Comparison of ENCODE assay signal across 8 cellular contexts in the genomic region with DNA sequence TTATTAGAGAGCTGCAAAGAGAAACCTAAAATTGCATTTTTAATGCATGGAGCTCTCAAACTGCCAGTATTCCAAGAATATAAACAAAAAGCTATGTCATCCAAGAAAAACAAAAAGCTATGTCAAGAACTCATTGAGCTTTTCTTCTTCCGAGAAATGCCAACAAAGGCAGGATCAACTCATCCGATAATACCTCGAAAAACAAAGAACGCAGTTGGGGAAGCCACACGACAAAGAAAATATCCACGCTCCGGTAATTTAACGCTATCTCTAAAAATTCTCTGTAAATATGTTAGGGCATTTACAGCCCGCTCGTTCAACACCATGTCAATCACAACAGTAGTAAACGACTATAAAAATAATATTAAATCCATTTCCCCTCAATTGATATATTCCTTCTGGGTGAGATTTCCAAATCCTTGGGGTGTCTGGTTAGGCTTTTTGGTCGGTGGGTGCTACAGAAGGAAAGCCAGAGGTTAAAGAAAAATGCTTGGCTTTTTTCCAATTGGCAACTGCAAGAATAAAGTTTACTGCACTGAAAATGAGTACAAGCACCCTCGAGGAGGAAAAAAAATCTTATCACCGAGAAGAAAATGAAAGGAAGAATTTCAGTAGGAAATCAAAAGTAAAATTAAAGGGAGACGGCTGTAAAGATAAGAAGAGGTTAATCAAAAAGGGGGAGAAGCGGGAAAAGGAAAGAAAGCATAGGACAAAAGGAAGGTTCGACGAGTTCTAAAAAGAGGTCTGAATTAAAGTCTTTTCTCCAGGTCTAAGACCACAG. TPM values are rescaled to one million over a fixed set of nuclear protein-coding genes. Genes with fewer than 3 reads are reported as not detected.
A peak's percentile ranks its signal among the peaks of the same experiment; 100 is the strongest.
DNase-seq lines count a peak whose midpoint lies in the region; ATAC-seq, FAIRE-seq and TF ChIP-seq lines count a peak whose summit lies in the region.

No MANE protein-coding gene starts in this region.

- no peaks in the 10 kb centered on the region for H3K9me3 ChIP-seq in T-helper 17 cell (ENCODE audit: control insufficient read depth, low read length, poor library complexity, severe bottlenecking)

- peaks cover 35% of the 10 kb centered on the region for H3K4me1 Mint-ChIP-seq in T-helper 17 cell

- no peak for FAIRE-seq in frontal cortex (lab: Jason Lieb, UNC)

- peak overlapping the region; percentile 100 for H3K27ac Mint-ChIP-seq in T-helper 17 cell

- peaks cover 4% of the 10 kb centered on the region for H3K27me3 Mint-ChIP-seq in T-helper 17 cell

- H3K4me3 Mint-ChIP-seq in T-helper 17 cell, result peak overlapping the region; percentile 98

- peak; percentile 6 for DNase-seq in A172 (ENCODE audit: low spot score)
- DNase-seq in T-helper 17 cell, result no peak
- peak; percentile 45 for DNase-seq in fibroblast of mammary gland (ENCODE audit: low read depth)
- DNase-seq in pons (ENCODE audit: low spot score), result peak; percentile 67
- DNase-seq in frontal cortex (ENCODE audit: low spot score in 2 of 2), result no peak
- no peak for DNase-seq in stimulated activated CD8-positive, alpha-beta memory T cell treated with anti-CD3 and anti-CD28 coated beads, Interleukin-4, amount 100 ng/mL, for 48 hours
- no peak for DNase-seq in cerebellar nuclear complex (lab: John Stamatoyannopoulos, UW)

- no peak for TF ChIP-seq CTCF in fibroblast of mammary gland (conservative IDR thresholded peaks at IDR 0.05; ENCODE audit: control insufficient read depth, insufficient read depth, low read depth, low read length)

- peak; percentile 6 for ATAC-seq in GM19468 (IDR thresholded peaks at IDR 0.05; ENCODE audit: extremely low read depth, unreplicated experiment)
- no peak for ATAC-seq in T-helper 17 cell

- H3K4me3 ChIP-seq in fibroblast of mammary gland (ENCODE audit: control insufficient read depth, low read depth, low read length), result peak overlapping the region; percentile 68

- H3K36me3 Mint-ChIP-seq in T-helper 17 cell (ENCODE audit: low read depth), result peaks cover 13% of the 10 kb centered on the region

RNA-seq across cellular contexts. Expression of a gene that starts 0.9 kb away (rescaled TPM):
- 72.2 and 91.5 TPM in 2 replicates for total RNA-seq in A172 (2014; rRNA removed; shearing (Covaris generic))
- total RNA-seq in T-helper 17 cell (10 to 100 TPM; 68.1 to 78.2 TPM), frontal cortex (297 TPM)

RNA-seq across cellular contexts. Expression of a gene that starts 10.4 kb away (rescaled TPM):
- 65.8 and 77.7 TPM in 2 replicates for total RNA-seq in A172 (2014; rRNA removed; shearing (Covaris generic))
- total RNA-seq in T-helper 17 cell (1 to 10 TPM; 8.0 to 9.3 TPM), frontal cortex (102 TPM)

RNA-seq across cellular contexts. Expression of a gene that starts 46.0 kb away (rescaled TPM):
- total RNA-seq in A172 (2014; rRNA removed; shearing (Covaris generic)), result 422 and 518 TPM in 2 replicates
- total RNA-seq in T-helper 17 cell, result 10 to 100 TPM; 78.4 to 90.1 TPM
- 132 TPM for total RNA-seq in frontal cortex

RNA-seq across cellular contexts. Expression of a gene that starts 54.3 kb away (rescaled TPM):
- 90.6 and 97.3 TPM in 2 replicates for total RNA-seq in A172 (2014; rRNA removed; shearing (Covaris generic))
- total RNA-seq in T-helper 17 cell (10 to 100 TPM; 15.5 to 30.6 TPM), frontal cortex (31.4 TPM)

RNA-seq across cellular contexts. Expression of a gene that starts 56.7 kb away (rescaled TPM):
- total RNA-seq in A172 (2014; rRNA removed; shearing (Covaris generic)), result 13.2 and 15.8 TPM in 2 replicates
- total RNA-seq in T-helper 17 cell, result 10 to 100 TPM; 13.7 to 18.1 TPM
- total RNA-seq in frontal cortex, result 26.5 TPM

Comparison
In these comparisons a context has a peak if more than half of its experiments do, and no peak if none do; other contexts are left out.
1. DNase-seq: peak in A172 (single experiment), fibroblast of mammary gland (single experiment) and pons (single experiment); none in T-helper 17 cell (0 of 3), frontal cortex (0 of 2), stimulated activated CD8-positive, alpha-beta memory T cell treated with anti-CD3 and anti-CD28 coated beads, Interleukin-4, amount 100 ng/mL, for 48 hours (single experiment) and cerebellar nuclear complex (0 of 2).